24 cellular contexts compared by ENCODE assay signal in the genomic region with DNA sequence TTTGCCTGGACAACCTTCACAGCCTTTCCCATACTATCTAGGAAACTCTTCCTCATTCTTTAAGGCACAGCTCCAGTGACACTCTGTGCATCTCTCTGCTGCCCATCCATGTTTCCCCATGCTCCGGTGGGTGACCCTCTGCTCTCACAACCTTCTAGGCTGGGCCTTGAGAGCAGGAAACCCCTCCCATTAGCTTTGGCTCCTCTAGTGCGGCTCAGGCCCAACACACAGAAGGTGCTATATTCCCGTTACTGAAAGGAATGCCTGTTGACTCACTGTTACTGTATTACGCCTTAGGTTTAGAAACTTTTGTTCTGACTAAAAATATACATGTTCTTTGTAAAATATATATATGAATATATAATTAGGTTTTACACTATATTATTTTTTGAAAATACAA.
"Had no signal": no experiment of that assay in that cellular context is flagged by ENCODE, and none has a peak within 500 bp of the region (broad histone marks: within the 10 kb centered on the region; RNA-seq: fewer than 3 reads in every experiment).

No MANE protein-coding gene starts in this region.

- H3K4me3 Mint-ChIP-seq: activated CD4-positive, alpha-beta memory T cell treated with anti-CD3 and anti-CD28 coated beads, Interleukin-2, amount 10 ng/mL, durations not matched to agents 7 days and 5 days; activated CD8-positive, alpha-beta memory T cell treated with anti-CD3 and anti-CD28 coated beads, Interleukin-2, amount 10 ng/mL, durations not matched to agents 7 days and 5 days; activated naive CD8-positive, alpha-beta T cell treated with anti-CD3 and anti-CD28 coated beads for 36 hours; activated T-helper 17 cell treated with anti-CD3 and anti-CD28 coated beads, Interleukin-2, amount 50 U/mL, for 72 hours; brain; central memory CD8-positive, alpha-beta T cell; stimulated activated memory B cell treated with anti-CD40 and anti-IgM and Interleukin-4, amounts not matched to agents 10 μg/mL and 1 μg/mL and 100 μg/mL, for 72 hours had no signal

- FAIRE-seq: islet of Langerhans had no signal

- H3K9me3 Mint-ChIP-seq: activated CD4-positive, alpha-beta memory T cell treated with anti-CD3 and anti-CD28 coated beads, Interleukin-2, amount 10 ng/mL, durations not matched to agents 7 days and 5 days; activated naive CD8-positive, alpha-beta T cell treated with anti-CD3 and anti-CD28 coated beads for 36 hours; activated T-helper 17 cell treated with anti-CD3 and anti-CD28 coated beads, Interleukin-2, amount 50 U/mL, for 72 hours; brain; central memory CD8-positive, alpha-beta T cell; stimulated activated memory B cell treated with anti-CD40 and anti-IgM and Interleukin-4, amounts not matched to agents 10 μg/mL and 1 μg/mL and 100 μg/mL, for 72 hours had no signal

- H3K36me3 Mint-ChIP-seq: activated CD8-positive, alpha-beta memory T cell treated with anti-CD3 and anti-CD28 coated beads, Interleukin-2, amount 10 ng/mL, durations not matched to agents 7 days and 5 days; activated naive CD8-positive, alpha-beta T cell treated with anti-CD3 and anti-CD28 coated beads for 36 hours; brain; stimulated activated memory B cell treated with anti-CD40 and anti-IgM and Interleukin-4, amounts not matched to agents 10 μg/mL and 1 μg/mL and 100 μg/mL, for 72 hours had no signal

- DNase-seq: activated CD4-positive, alpha-beta memory T cell treated with anti-CD3 and anti-CD28 coated beads, Interleukin-2, amount 10 ng/mL, durations not matched to agents 7 days and 5 days; activated CD4-positive, alpha-beta T cell treated with anti-CD3 and anti-CD28 coated beads for 4 hours; activated CD8-positive, alpha-beta memory T cell treated with anti-CD3 and anti-CD28 coated beads, Interleukin-2, amount 10 ng/mL, durations not matched to agents 7 days and 5 days; activated naive CD4-positive, alpha-beta T cell; activated naive CD8-positive, alpha-beta T cell treated with anti-CD3 and anti-CD28 coated beads for 36 hours; activated T-cell treated with anti-CD3 and anti-CD28 coated beads, Interleukin-2, amount 50 U/mL, for 1 hour; amygdala; effector CD4-positive, alpha-beta T cell; heart right ventricle; pancreas; stimulated activated CD4-positive, alpha-beta T cell treated with anti-CD3 and anti-CD28 coated beads, Interleukin-4, amount 100 ng/mL, for 24 hours; SW 1271; T-helper 2 cell; upper lobe of right lung had no signal

- H3K27ac ChIP-seq: esophagus muscularis mucosa, gastroesophageal sphincter, heart right ventricle, pancreas, thoracic aorta, upper lobe of right lung had no signal

- H3K4me3 ChIP-seq: esophagus muscularis mucosa, gastroesophageal sphincter, heart right ventricle, lung, pancreas, thoracic aorta, upper lobe of right lung had no signal

- H3K4me1 Mint-ChIP-seq: activated CD4-positive, alpha-beta memory T cell treated with anti-CD3 and anti-CD28 coated beads, Interleukin-2, amount 10 ng/mL, durations not matched to agents 7 days and 5 days; activated CD8-positive, alpha-beta memory T cell treated with anti-CD3 and anti-CD28 coated beads, Interleukin-2, amount 10 ng/mL, durations not matched to agents 7 days and 5 days; activated naive CD8-positive, alpha-beta T cell treated with anti-CD3 and anti-CD28 coated beads for 36 hours; activated T-helper 17 cell treated with anti-CD3 and anti-CD28 coated beads, Interleukin-2, amount 50 U/mL, for 72 hours; brain; central memory CD8-positive, alpha-beta T cell; stimulated activated memory B cell treated with anti-CD40 and anti-IgM and Interleukin-4, amounts not matched to agents 10 μg/mL and 1 μg/mL and 100 μg/mL, for 72 hours had no signal

- H3K27me3 ChIP-seq: esophagus muscularis mucosa, gastroesophageal sphincter, heart right ventricle, pancreas, upper lobe of right lung had no signal

- H3K4me1 ChIP-seq: heart right ventricle had no signal

- H3K9me3 ChIP-seq: esophagus muscularis mucosa, gastroesophageal sphincter, heart right ventricle, pancreas, thoracic aorta, upper lobe of right lung had no signal

- ATAC-seq: activated CD8-positive, alpha-beta memory T cell treated with anti-CD3 and anti-CD28 coated beads, Interleukin-2, amount 10 ng/mL, durations not matched to agents 7 days and 5 days; activated T-helper 17 cell treated with anti-CD3 and anti-CD28 coated beads, Interleukin-2, amount 50 U/mL, for 72 hours; gastroesophageal sphincter; heart right ventricle; pancreas; sciatic nerve; stimulated activated memory B cell treated with anti-CD40 and anti-IgM and Interleukin-4, amounts not matched to agents 10 μg/mL and 1 μg/mL and 100 μg/mL, for 72 hours; upper lobe of right lung had no signal

- H3K27me3 Mint-ChIP-seq: activated naive CD8-positive, alpha-beta T cell treated with anti-CD3 and anti-CD28 coated beads for 36 hours; activated T-helper 17 cell treated with anti-CD3 and anti-CD28 coated beads, Interleukin-2, amount 50 U/mL, for 72 hours had no signal

- H3K36me3 ChIP-seq: esophagus muscularis mucosa, gastroesophageal sphincter, heart right ventricle, pancreas, thoracic aorta, upper lobe of right lung had no signal

- H3K27ac Mint-ChIP-seq: activated CD4-positive, alpha-beta memory T cell treated with anti-CD3 and anti-CD28 coated beads, Interleukin-2, amount 10 ng/mL, durations not matched to agents 7 days and 5 days; activated CD8-positive, alpha-beta memory T cell treated with anti-CD3 and anti-CD28 coated beads, Interleukin-2, amount 10 ng/mL, durations not matched to agents 7 days and 5 days; activated naive CD8-positive, alpha-beta T cell treated with anti-CD3 and anti-CD28 coated beads for 36 hours; activated T-helper 17 cell treated with anti-CD3 and anti-CD28 coated beads, Interleukin-2, amount 50 U/mL, for 72 hours; brain; stimulated activated memory B cell treated with anti-CD40 and anti-IgM and Interleukin-4, amounts not matched to agents 10 μg/mL and 1 μg/mL and 100 μg/mL, for 72 hours had no signal
